In genomic region chr10:79311581-79312407, GRCh38 we compare ENCODE assay signal across 19 cellular contexts. TPM values are rescaled to one million over a fixed set of nuclear protein-coding genes. Genes with fewer than 3 reads are reported as not detected.
DNase-seq lines count a peak whose midpoint lies in the region; ATAC-seq, FAIRE-seq and TF ChIP-seq lines count a peak whose summit lies in the region.
"Had no signal": no experiment of that assay in that cellular context is flagged by ENCODE, and none has a peak within 500 bp of the region (broad histone marks: within the 10 kb centered on the region; RNA-seq: fewer than 3 reads in every experiment).

No MANE protein-coding gene starts in this region.

- H3K23me2 ChIP-seq in H9 (ENCODE audit: insufficient read length, low read depth, low read length, poor library complexity, severe bottlenecking): no peaks in the 10 kb centered on the region

- no CpG with 5 or more reads among the region's 15 CpGs for WGBS in H9 (ENCODE audit: extremely low coverage, insufficient read length, low lambda C conversion rate)

- no peak for TF ChIP-seq CTCF in left ventricle myocardium inferior (IDR thresholded peaks at IDR 0.05; ENCODE audit: borderline replicate concordance)
- no peak for TF ChIP-seq CTCF in osteoblast (IDR thresholded peaks at IDR 0.05; ENCODE audit: extremely low read depth, low read depth, low read length)
- TF ChIP-seq CTCF in H9 (conservative IDR thresholded peaks at IDR 0.05): no peak

- H3K4me3 ChIP-seq in left ventricle myocardium inferior: no peak overlapping the region
- H3K4me3 ChIP-seq in osteoblast (ENCODE audit: insufficient read depth, low read length): no peak overlapping the region
- H3K4me3 ChIP-seq: pancreas had no signal

- no peak overlapping the region for H3K18ac ChIP-seq in H9 (ENCODE audit: insufficient read length, low read depth, low read length)

- no peak for DNase-seq in Right ventricle myocardium inferior (ENCODE audit: missing footprints)
- DNase-seq in cardiac septum (ENCODE audit: low spot score): no peak
- DNase-seq in left ventricle myocardium inferior: peak; percentile 12
- DNase-seq in osteoblast (ENCODE audit: insufficient read length, low spot score, missing footprints): peak; percentile 75
- no peak for DNase-seq in GM19239 (ENCODE audit: insufficient read length, low spot score)
- no peak for DNase-seq in H9
- DNase-seq in NCI-H226: no peak
- no peak for DNase-seq in NCI-H748 (lab: John Stamatoyannopoulos, UW; ENCODE audit: unreplicated experiment)
- DNase-seq: activated CD4-positive, alpha-beta T cell treated with anti-CD3 and anti-CD28 coated beads, Interleukin-2, amount 50 U/mL, for 48 hours; activated naive CD8-positive, alpha-beta T cell treated with anti-CD3 and anti-CD28 coated beads, Interleukin-2, amount 10 ng/mL, durations not matched to agents 7 days and 5 days; activated T-cell treated with anti-CD3 and anti-CD28 coated beads, Interleukin-2, amount 50 U/mL, for 72 hours; DMS79; effector memory CD4-positive, alpha-beta T cell; NCI-H1417 treated with DMSO at 0.1 percent for 48 hours; SW 1271 had no signal

- no peak overlapping the region for H3T11ph ChIP-seq in H9 (ENCODE audit: low read length)

- H2AFZ ChIP-seq in osteoblast (ENCODE audit: low read length): no peak overlapping the region
- H2AFZ ChIP-seq in H9 (ENCODE audit: low read length): no peak overlapping the region

- intact Hi-C loops in Right ventricle myocardium inferior (cut with DNase I): no loop called here
- intact Hi-C loops in cardiac septum (cut with DNase I): no loop called here
- intact Hi-C loops in left ventricle myocardium inferior (cut with micrococcal nuclease): no loop called here

- no peaks in the 10 kb centered on the region for H3K27me3 ChIP-seq in left ventricle myocardium inferior (ENCODE audit: low read depth)
- no peaks in the 10 kb centered on the region for H3K27me3 ChIP-seq in osteoblast (ENCODE audit: insufficient read depth, low read length)
- H3K27me3 ChIP-seq in H9 (ENCODE audit: insufficient read depth, low read length): no peaks in the 10 kb centered on the region
- H3K27me3 ChIP-seq: pancreas had no signal

- no peak overlapping the region for H3K23ac ChIP-seq in H9 (ENCODE audit: insufficient read length, low read depth, low read length)

- H3K9me3 Mint-ChIP-seq in H9: no peaks in the 10 kb centered on the region
- H3K9me3 Mint-ChIP-seq: activated naive CD8-positive, alpha-beta T cell treated with anti-CD3 and anti-CD28 coated beads, Interleukin-2, amount 10 ng/mL, durations not matched to agents 7 days and 5 days; activated T-cell treated with anti-CD3 and anti-CD28 coated beads, Interleukin-2, amount 50 U/mL, for 72 hours; stimulated activated memory B cell treated with anti-CD40 and anti-IgM and Interleukin-4, amounts not matched to agents 10 μg/mL and 1 μg/mL and 100 μg/mL, for 72 hours had no signal

- H3K36me3 Mint-ChIP-seq in H9 (ENCODE audit: insufficient read depth in 1 of 3, low read depth in 3 of 3): peaks cover 14 to 52% (median 39%) of the 10 kb centered on the region in 3 experiments; a peak in 6 of 7 replicates

- H3K27me3 Mint-ChIP-seq in H9 (ENCODE audit: low read depth): no peaks in the 10 kb centered on the region; the same call in 1 of the 2 replicates
- H3K27me3 Mint-ChIP-seq: activated naive CD8-positive, alpha-beta T cell treated with anti-CD3 and anti-CD28 coated beads, Interleukin-2, amount 10 ng/mL, durations not matched to agents 7 days and 5 days; stimulated activated memory B cell treated with anti-CD40 and anti-IgM and Interleukin-4, amounts not matched to agents 10 μg/mL and 1 μg/mL and 100 μg/mL, for 72 hours had no signal

- H3K79me1 ChIP-seq in H9 (ENCODE audit: insufficient read depth, low read depth, low read length, poor library complexity, severe bottlenecking): no peaks in the 10 kb centered on the region

- H3K4ac ChIP-seq in H9 (ENCODE audit: low read depth, low read length): no peak overlapping the region

- H3K79me2 ChIP-seq in osteoblast (ENCODE audit: insufficient read depth, low read length) (no peaks in the 10 kb centered on the region), H9 (ENCODE audit: insufficient read depth, low read length) (no peaks in the 10 kb centered on the region)

- H4K8ac ChIP-seq in H9 (replicated peaks; ENCODE audit: insufficient read length, low read depth, low read length): no peak overlapping the region

- no peak overlapping the region for H4K91ac ChIP-seq in H9 (ENCODE audit: insufficient read length, low read depth, low read length)

- H3K4me2 ChIP-seq in osteoblast (ENCODE audit: insufficient read depth, low read length) (no peak overlapping the region), H9 (ENCODE audit: insufficient read depth, insufficient read length, low read length) (no peak overlapping the region)

- no peaks in the 10 kb centered on the region for H3K9me3 ChIP-seq in left ventricle myocardium inferior (replicated peaks)
- H3K9me3 ChIP-seq in osteoblast (ENCODE audit: low read depth, low read length): no peaks in the 10 kb centered on the region
- H3K9me3 ChIP-seq in H9 (ENCODE audit: control insufficient read depth, low read depth, low read length): no peaks in the 10 kb centered on the region
- H3K9me3 ChIP-seq: pancreas had no signal

- no peak overlapping the region; the same call in 1 of the 2 replicates for H3K14ac ChIP-seq in H9 (ENCODE audit: insufficient read depth, low read length)

- no peak overlapping the region for H2BK5ac ChIP-seq in H9 (ENCODE audit: insufficient read length, low read length)

- H3K27ac ChIP-seq in left ventricle myocardium inferior (replicated peaks) (peak overlapping the region; percentile 15), osteoblast (ENCODE audit: low read depth, low read length) (no peak overlapping the region), H9 (ENCODE audit: insufficient read length, low read depth, low read length) (no peak overlapping the region)
- H3K27ac ChIP-seq: pancreas had no signal

- H2BK120ac ChIP-seq in H9 (ENCODE audit: low read depth, low read length, poor library complexity, severe bottlenecking): no peak overlapping the region

- H2BK20ac ChIP-seq in H9 (ENCODE audit: low read depth, low read length, poor library complexity, severe bottlenecking): no peak overlapping the region

- H4K20me1 ChIP-seq in osteoblast (ENCODE audit: insufficient read depth, low read length): peaks cover 19% of the 10 kb centered on the region
- H4K20me1 ChIP-seq in H9 (ENCODE audit: control insufficient read depth, insufficient read depth, insufficient read length): no peaks in the 10 kb centered on the region

- H2BK15ac ChIP-seq in H9 (ENCODE audit: low read depth, low read length): no peak overlapping the region

- H3K4me1 Mint-ChIP-seq in H9: peaks cover 4 to 7% of the 10 kb centered on the region in 2 experiments

- peaks cover 14% of the 10 kb centered on the region for H3K4me1 ChIP-seq in left ventricle myocardium inferior
- peaks cover 4% of the 10 kb centered on the region for H3K4me1 ChIP-seq in osteoblast (ENCODE audit: insufficient read depth, low read length)
- peaks cover 2% of the 10 kb centered on the region; the same call in 1 of the 2 replicates for H3K4me1 ChIP-seq in H9 (ENCODE audit: insufficient read depth, low read length)
- H3K4me1 ChIP-seq: pancreas had no signal

- no peak for FAIRE-seq in GM19239 (lab: Jason Lieb, UNC)
- FAIRE-seq: bronchial epithelial cell, HTR-8/SVneo, pancreas had no signal

- H2AK5ac ChIP-seq in H9 (ENCODE audit: insufficient read length, low read length): no peak overlapping the region

- no peak overlapping the region for H3K56ac ChIP-seq in H9 (ENCODE audit: insufficient read length, low read depth, low read length)

- no peak overlapping the region for H4K5ac ChIP-seq in H9 (ENCODE audit: insufficient read length, low read depth, low read length)

- ATAC-seq in Right ventricle myocardium inferior: peak; percentile 11
- ATAC-seq: activated T-cell treated with anti-CD3 and anti-CD28 coated beads, Interleukin-2, amount 50 U/mL, for 72 hours had no signal

- H3K36me3 ChIP-seq in left ventricle myocardium inferior (peaks cover 83% of the 10 kb centered on the region), osteoblast (ENCODE audit: insufficient read depth, low read length) (peaks cover 84% of the 10 kb centered on the region)

- peak overlapping the region in 1 of 3 experiments; percentile 44; a peak in 2 of 7 replicates for H3K27ac Mint-ChIP-seq in H9
- H3K27ac Mint-ChIP-seq: activated naive CD8-positive, alpha-beta T cell treated with anti-CD3 and anti-CD28 coated beads, Interleukin-2, amount 10 ng/mL, durations not matched to agents 7 days and 5 days; activated T-cell treated with anti-CD3 and anti-CD28 coated beads, Interleukin-2, amount 50 U/mL, for 72 hours had no signal

- H3K9ac ChIP-seq in H9 (ENCODE audit: extremely low read depth, insufficient read length, low read length): no peak overlapping the region

- H2BK12ac ChIP-seq in H9 (ENCODE audit: insufficient read length, low read depth, low read length): no peak overlapping the region

- H3K4me3 Mint-ChIP-seq in H9: no peak overlapping the region
- H3K4me3 Mint-ChIP-seq: activated naive CD8-positive, alpha-beta T cell treated with anti-CD3 and anti-CD28 coated beads, Interleukin-2, amount 10 ng/mL, durations not matched to agents 7 days and 5 days; activated T-cell treated with anti-CD3 and anti-CD28 coated beads, Interleukin-2, amount 50 U/mL, for 72 hours; stimulated activated memory B cell treated with anti-CD40 and anti-IgM and Interleukin-4, amounts not matched to agents 10 μg/mL and 1 μg/mL and 100 μg/mL, for 72 hours had no signal

RNA-seq across cellular contexts. Expression of gene PPIF, which starts 35.5 kb away (rescaled TPM):
- total RNA-seq in Right ventricle myocardium inferior (151 TPM), cardiac septum (115 TPM), left ventricle myocardium inferior (150 TPM), osteoblast (37.7 and 39.1 TPM in 2 replicates), H9 (2021) (79.7 and 80.4 TPM in 2 replicates)

Comparison
In these comparisons a context has a peak if more than half of its experiments do, and no peak if none do; other contexts are left out.
1. DNase-seq: peak in left ventricle myocardium inferior (single experiment) and osteoblast (single experiment); none in Right ventricle myocardium inferior (single experiment), cardiac septum (single experiment), GM19239 (single experiment), H9 (single experiment), NCI-H226 (single experiment) and NCI-H748 (single experiment).